22 cellular contexts compared by ENCODE assay signal in genomic region chrX:29911673-29912072, GRCh38.
DNase-seq lines count a peak whose midpoint lies in the region; ATAC-seq and TF ChIP-seq lines count a peak whose summit lies in the region.
"Had no signal": no experiment of that assay in that cellular context is flagged by ENCODE, and none has a peak within 500 bp of the region (broad histone marks: within the 10 kb centered on the region; RNA-seq: fewer than 3 reads in every experiment).

No MANE protein-coding gene starts in this region.

- H3K27me3 ChIP-seq in H9 (ENCODE audit: insufficient read depth, low read length), result no peaks in the 10 kb centered on the region
- H3K27me3 ChIP-seq in PC-9 (ENCODE audit: insufficient read depth, low read depth), result no peaks in the 10 kb centered on the region
- H3K27me3 ChIP-seq: BLaER1 treated with 17β-estradiol and CSF1 and Interleukin-3, amounts not matched to agents 10 nM and 100 nM; SJCRH30 had no signal

- H3K9me3 ChIP-seq in H9 (ENCODE audit: control insufficient read depth, low read depth, low read length), result no peaks in the 10 kb centered on the region
- H3K9me3 ChIP-seq in PC-9 (ENCODE audit: insufficient read depth, low read depth), result no peaks in the 10 kb centered on the region
- H3K9me3 ChIP-seq: SJCRH30 had no signal

- no peak for ATAC-seq in left ventricle myocardium superior
- no peak for ATAC-seq in HG02973 (IDR thresholded peaks at IDR 0.05; ENCODE audit: unreplicated experiment)
- ATAC-seq: activated CD4-positive, CD25-positive, alpha-beta regulatory T cell treated with anti-CD3 and anti-CD28 coated beads, Interleukin-2, amount 50 U/mL, for 24 hours; activated CD8-positive, alpha-beta memory T cell treated with anti-CD3 and anti-CD28 coated beads, Interleukin-2, amount 10 ng/mL, durations not matched to agents 7 days and 5 days; left cardiac atrium; stimulated activated naive CD8-positive, alpha-beta T cell treated with anti-CD3 and anti-CD28 coated beads, Interleukin-15, amount 100 ng/mL, for 72 hours had no signal

- H3T11ph ChIP-seq in H9 (ENCODE audit: low read length), result no peak overlapping the region

- H3K23ac ChIP-seq in H9 (ENCODE audit: insufficient read length, low read depth, low read length), result no peak overlapping the region

- no peak overlapping the region for H3K4me3 ChIP-seq in PC-9
- H3K4me3 ChIP-seq in fibroblast of the aortic adventitia (ENCODE audit: low read depth, low read length), result no peak overlapping the region
- H3K4me3 ChIP-seq: BLaER1 treated with 17β-estradiol and CSF1 and Interleukin-3, amounts not matched to agents 10 nM and 100 nM; GM23248; SJCRH30 had no signal

- WGBS in H9 (ENCODE audit: extremely low coverage, insufficient read length, low lambda C conversion rate), result no CpG with 5 or more reads among the region's 4 CpGs

- POLR2A ChIA-PET in PC-9 (lab: Charles Lee; ENCODE audit: unreplicated experiment), result no interaction called here

- no peak overlapping the region for H3K4ac ChIP-seq in H9 (ENCODE audit: low read depth, low read length)

- H4K5ac ChIP-seq in H9 (ENCODE audit: insufficient read length, low read depth, low read length), result no peak overlapping the region

- H3K27ac ChIP-seq in H9 (ENCODE audit: insufficient read length, low read depth, low read length), result no peak overlapping the region
- no peak overlapping the region for H3K27ac ChIP-seq in PC-9
- H3K27ac ChIP-seq: BLaER1 treated with 17β-estradiol and CSF1 and Interleukin-3, amounts not matched to agents 10 nM and 100 nM; GM23248; SJCRH30 had no signal

- TF ChIP-seq CTCF in GM12873 (IDR thresholded peaks at IDR 0.05; ENCODE audit: insufficient read depth, low read depth, low read length, missing control alignments) (peak; percentile 26), H9 (conservative IDR thresholded peaks at IDR 0.05) (peak; percentile 27; the same call in 2 of the 3 replicates), PC-9 (conservative IDR thresholded peaks at IDR 0.05) (peak; percentile 41; the same call in 1 of the 2 replicates), fibroblast of the aortic adventitia (IDR thresholded peaks at IDR 0.05; ENCODE audit: insufficient read depth, low read length) (peak; percentile 11)

- intact Hi-C loops in PC-9 (cut with micrococcal nuclease; ENCODE audit: unreplicated experiment), result no loop called here
- intact Hi-C loops in left ventricle myocardium superior (cut with micrococcal nuclease), result no loop called here

- no peaks in the 10 kb centered on the region for H3K9me2 ChIP-seq in PC-9 (ENCODE audit: insufficient read depth)

- peaks cover 2 to 5% (median 3%) of the 10 kb centered on the region in 3 experiments; a peak in 6 of 7 replicates for H3K36me3 Mint-ChIP-seq in H9 (ENCODE audit: insufficient read depth in 1 of 3, low read depth in 3 of 3)
- H3K36me3 Mint-ChIP-seq: activated CD8-positive, alpha-beta memory T cell treated with anti-CD3 and anti-CD28 coated beads, Interleukin-2, amount 10 ng/mL, durations not matched to agents 7 days and 5 days; type B pancreatic cell had no signal

- no peaks in the 10 kb centered on the region for H3F3A ChIP-seq in PC-9 (ENCODE audit: insufficient read depth, low read depth)

- H3K4me3 Mint-ChIP-seq in H9, result no peak overlapping the region
- H3K4me3 Mint-ChIP-seq: activated CD8-positive, alpha-beta memory T cell treated with anti-CD3 and anti-CD28 coated beads, Interleukin-2, amount 10 ng/mL, durations not matched to agents 7 days and 5 days; stimulated activated naive CD8-positive, alpha-beta T cell treated with anti-CD3 and anti-CD28 coated beads, Interleukin-15, amount 100 ng/mL, for 72 hours; type B pancreatic cell had no signal

- H2BK15ac ChIP-seq in H9 (ENCODE audit: low read depth, low read length), result no peak overlapping the region

- H3K79me1 ChIP-seq in H9 (ENCODE audit: insufficient read depth, low read depth, low read length, poor library complexity, severe bottlenecking), result no peaks in the 10 kb centered on the region

- no peak overlapping the region for H2AK5ac ChIP-seq in H9 (ENCODE audit: insufficient read length, low read length)

- no peaks in the 10 kb centered on the region for H3K36me3 ChIP-seq in PC-9 (ENCODE audit: low read depth)
- H3K36me3 ChIP-seq: BLaER1 treated with 17β-estradiol and CSF1 and Interleukin-3, amounts not matched to agents 10 nM and 100 nM; SJCRH30 had no signal

- H3K4me1 ChIP-seq in H9 (ENCODE audit: insufficient read depth, low read length), result no peaks in the 10 kb centered on the region
- H3K4me1 ChIP-seq in PC-9 (replicated peaks; ENCODE audit: insufficient read depth), result no peaks in the 10 kb centered on the region
- H3K4me1 ChIP-seq: BLaER1 treated with 17β-estradiol and CSF1 and Interleukin-3, amounts not matched to agents 10 nM and 100 nM; SJCRH30 had no signal

- H2BK5ac ChIP-seq in H9 (ENCODE audit: insufficient read length, low read length), result no peak overlapping the region

- H4K91ac ChIP-seq in H9 (ENCODE audit: insufficient read length, low read depth, low read length), result no peak overlapping the region

- H3K9me3 Mint-ChIP-seq in H9, result peaks cover 4 to 33% of the 10 kb centered on the region in 2 experiments
- H3K9me3 Mint-ChIP-seq: stimulated activated naive CD8-positive, alpha-beta T cell treated with anti-CD3 and anti-CD28 coated beads, Interleukin-15, amount 100 ng/mL, for 72 hours; type B pancreatic cell had no signal

- no peak overlapping the region for H3K27ac Mint-ChIP-seq in H9
- H3K27ac Mint-ChIP-seq: activated CD8-positive, alpha-beta memory T cell treated with anti-CD3 and anti-CD28 coated beads, Interleukin-2, amount 10 ng/mL, durations not matched to agents 7 days and 5 days; stimulated activated naive CD8-positive, alpha-beta T cell treated with anti-CD3 and anti-CD28 coated beads, Interleukin-15, amount 100 ng/mL, for 72 hours; type B pancreatic cell had no signal

- no peak overlapping the region for H2BK12ac ChIP-seq in H9 (ENCODE audit: insufficient read length, low read depth, low read length)

- no peaks in the 10 kb centered on the region for H3K79me2 ChIP-seq in H9 (ENCODE audit: insufficient read depth, low read length)
- no peaks in the 10 kb centered on the region for H3K79me2 ChIP-seq in PC-9 (ENCODE audit: low read depth)

- peaks cover under 1 to 3% of the 10 kb centered on the region in 2 experiments; a peak in 2 of 4 replicates for H3K4me1 Mint-ChIP-seq in H9
- H3K4me1 Mint-ChIP-seq: activated CD8-positive, alpha-beta memory T cell treated with anti-CD3 and anti-CD28 coated beads, Interleukin-2, amount 10 ng/mL, durations not matched to agents 7 days and 5 days; stimulated activated naive CD8-positive, alpha-beta T cell treated with anti-CD3 and anti-CD28 coated beads, Interleukin-15, amount 100 ng/mL, for 72 hours had no signal

- H4K20me1 ChIP-seq in H9 (ENCODE audit: control insufficient read depth, insufficient read depth, insufficient read length) (no peaks in the 10 kb centered on the region), PC-9 (ENCODE audit: insufficient read depth) (no peaks in the 10 kb centered on the region)
- H4K20me1 ChIP-seq: BLaER1 treated with 17β-estradiol and CSF1 and Interleukin-3, amounts not matched to agents 10 nM and 100 nM had no signal

- H2BK120ac ChIP-seq in H9 (ENCODE audit: low read depth, low read length, poor library complexity, severe bottlenecking), result no peak overlapping the region

- H3K56ac ChIP-seq in H9 (ENCODE audit: insufficient read length, low read depth, low read length), result no peak overlapping the region

- H3K18ac ChIP-seq in H9 (ENCODE audit: insufficient read length, low read depth, low read length), result no peak overlapping the region

- H3K4me2 ChIP-seq in H9 (ENCODE audit: insufficient read depth, insufficient read length, low read length), result no peak overlapping the region
- H3K4me2 ChIP-seq in PC-9, result no peak overlapping the region
- H3K4me2 ChIP-seq: BLaER1 treated with 17β-estradiol and CSF1 and Interleukin-3, amounts not matched to agents 10 nM and 100 nM had no signal

- H3K9ac ChIP-seq in H9 (ENCODE audit: extremely low read depth, insufficient read length, low read length), result no peak overlapping the region
- H3K9ac ChIP-seq: BLaER1 treated with 17β-estradiol and CSF1 and Interleukin-3, amounts not matched to agents 10 nM and 100 nM; GM23248 had no signal

- CTCF ChIA-PET in PC-9 (lab: Charles Lee), result no interaction called here

- H4K8ac ChIP-seq in H9 (replicated peaks; ENCODE audit: insufficient read length, low read depth, low read length), result no peak overlapping the region

- H3K23me2 ChIP-seq in H9 (ENCODE audit: insufficient read length, low read depth, low read length, poor library complexity, severe bottlenecking), result no peaks in the 10 kb centered on the region

- DNase-seq in H9, result no peak
- DNase-seq in PC-9, result no peak
- peak; percentile 6 for DNase-seq in fibroblast of the aortic adventitia (ENCODE audit: low read depth)
- DNase-seq in left ventricle myocardium superior, result no peak
- no peak for DNase-seq in CD1c-positive myeloid dendritic cell (ENCODE audit: extremely low spot score)
- DNase-seq: activated CD8-positive, alpha-beta memory T cell treated with anti-CD3 and anti-CD28 coated beads, Interleukin-2, amount 10 ng/mL, durations not matched to agents 7 days and 5 days; activated effector memory CD4-positive, alpha-beta T cell treated with anti-CD3 and anti-CD28 coated beads, Interleukin-2, amount 50 U/mL, for 16 hours; amygdala; DMS 273 treated with DMSO at 0.1 percent for 48 hours; GM23248; Karpas-422; left cardiac atrium; NCI-H1436 treated with DMSO at 0.1 percent for 48 hours; retina; SJCRH30; stimulated activated naive CD8-positive, alpha-beta T cell treated with anti-CD3 and anti-CD28 coated beads, Interleukin-15, amount 100 ng/mL, for 72 hours; T1000 had no signal

- H2BK20ac ChIP-seq in H9 (ENCODE audit: low read depth, low read length, poor library complexity, severe bottlenecking), result no peak overlapping the region

- H2AFZ ChIP-seq in H9 (ENCODE audit: low read length) (no peak overlapping the region), PC-9 (no peak overlapping the region)
- H2AFZ ChIP-seq: GM23248 had no signal

- no peak overlapping the region for H3K14ac ChIP-seq in H9 (ENCODE audit: insufficient read depth, low read length)

- BruUV-seq in PC-9 (replicated peaks; lab: Mats Ljungman, UMichigan), result no TSS peak

- H3K27me3 Mint-ChIP-seq in H9 (ENCODE audit: low read depth), result no peaks in the 10 kb centered on the region
- H3K27me3 Mint-ChIP-seq: activated CD8-positive, alpha-beta memory T cell treated with anti-CD3 and anti-CD28 coated beads, Interleukin-2, amount 10 ng/mL, durations not matched to agents 7 days and 5 days; stimulated activated naive CD8-positive, alpha-beta T cell treated with anti-CD3 and anti-CD28 coated beads, Interleukin-15, amount 100 ng/mL, for 72 hours; type B pancreatic cell had no signal
